Comparison of ENCODE assay signal across 8 cellular contexts in genomic region chr1:86774305-86775304, GRCh38.
A peak's percentile ranks its signal among the peaks of the same experiment; 100 is the strongest.
DNase-seq lines count a peak whose midpoint lies in the region; ATAC-seq lines count a peak whose summit lies in the region.

No MANE protein-coding gene starts in this region.

- DNase-seq in activated naive CD4-positive, alpha-beta T cell treated with anti-CD3 and anti-CD28 coated beads for 36 hours, result peak; percentile 81
- DNase-seq in activated naive CD4-positive, alpha-beta T cell treated with anti-CD3 and anti-CD28 coated beads, Interleukin-2, amount 10 ng/mL, durations not matched to agents 7 days and 5 days, result no peak
- peak; percentile 75 for DNase-seq in NCI-H146 treated with DMSO at 0.1 percent for 48 hours (lab: John Stamatoyannopoulos, UW; ENCODE audit: unreplicated experiment)
- peak; percentile 59 for DNase-seq in T-helper 2 cell treated with Interferon-gamma antibody and Interleukin-4, amounts not matched to agents 5 μg/mL and 100 μg/mL, for 36 hours (ENCODE audit: low spot score)
- peak; percentile 84 for DNase-seq in mesenchymal stem cell
- peak; percentile 29 for DNase-seq in stimulated activated CD8-positive, alpha-beta memory T cell treated with anti-CD3 and anti-CD28 coated beads, Interleukin-4, amount 100 ng/mL, for 24 hours (ENCODE audit: low read depth)

- no peak overlapping the region for H3K23ac ChIP-seq in mesenchymal stem cell (ENCODE audit: low read length in 2 of 2)

- H3K14ac ChIP-seq in mesenchymal stem cell (ENCODE audit: low read length in 2 of 2), result no peak overlapping the region

- H2AFZ ChIP-seq in mesenchymal stem cell (ENCODE audit: low read depth, low read length), result no peak overlapping the region

- H3K9me3 ChIP-seq in mesenchymal stem cell (ENCODE audit: control insufficient read depth, low read length), result no peaks in the 10 kb centered on the region

- no peak overlapping the region for H2BK5ac ChIP-seq in mesenchymal stem cell (ENCODE audit: low read depth, low read length, poor library complexity, severe bottlenecking)

- no peaks in the 10 kb centered on the region for H3K27me3 Mint-ChIP-seq in activated naive CD4-positive, alpha-beta T cell treated with anti-CD3 and anti-CD28 coated beads for 36 hours (ENCODE audit: low read depth)
- H3K27me3 Mint-ChIP-seq in activated naive CD4-positive, alpha-beta T cell treated with anti-CD3 and anti-CD28 coated beads, Interleukin-2, amount 10 ng/mL, durations not matched to agents 7 days and 5 days, result peaks cover 4% of the 10 kb centered on the region
- no peaks in the 10 kb centered on the region for H3K27me3 Mint-ChIP-seq in T-helper 2 cell treated with Interferon-gamma antibody and Interleukin-4, amounts not matched to agents 5 μg/mL and 100 μg/mL, for 36 hours (ENCODE audit: low read depth)
- no peaks in the 10 kb centered on the region for H3K27me3 Mint-ChIP-seq in dendritic cell treated with granulocyte-macrophage colony-stimulating factor and Interleukin-4, amounts not matched to agents 40 ng/mL and 50 ng/mL, for 4 days

- no peaks in the 10 kb centered on the region for H3K27me3 ChIP-seq in mesenchymal stem cell (ENCODE audit: control insufficient read depth in 1 of 2, insufficient read depth in 1 of 2, low read length in 2 of 2)

- peaks cover 5% of the 10 kb centered on the region for H3K4me1 ChIP-seq in mesenchymal stem cell (ENCODE audit: control insufficient read depth, insufficient read depth, low read depth, low read length)

- H3K79me1 ChIP-seq in mesenchymal stem cell (replicated peaks; ENCODE audit: low read length, poor library complexity, severe bottlenecking), result no peaks in the 10 kb centered on the region

- no peak overlapping the region for H3K4me3 Mint-ChIP-seq in activated naive CD4-positive, alpha-beta T cell treated with anti-CD3 and anti-CD28 coated beads for 36 hours
- no peak overlapping the region for H3K4me3 Mint-ChIP-seq in activated naive CD4-positive, alpha-beta T cell treated with anti-CD3 and anti-CD28 coated beads, Interleukin-2, amount 10 ng/mL, durations not matched to agents 7 days and 5 days
- no peak overlapping the region for H3K4me3 Mint-ChIP-seq in T-helper 2 cell treated with Interferon-gamma antibody and Interleukin-4, amounts not matched to agents 5 μg/mL and 100 μg/mL, for 36 hours
- peak overlapping the region; percentile 56 for H3K4me3 Mint-ChIP-seq in dendritic cell treated with granulocyte-macrophage colony-stimulating factor and Interleukin-4, amounts not matched to agents 40 ng/mL and 50 ng/mL, for 4 days

- H3K36me3 ChIP-seq in mesenchymal stem cell (ENCODE audit: control insufficient read depth in 1 of 2, insufficient read depth in 2 of 2, low read depth in 1 of 2, low read length in 2 of 2), result no peaks in the 10 kb centered on the region

- intact Hi-C loops in activated naive CD4-positive, alpha-beta T cell treated with anti-CD3 and anti-CD28 coated beads for 36 hours (cut with micrococcal nuclease), result loop anchor here (1.0 to 5.0 kb wide), 5 partner anchors 34 to 558 kb away; partner anchors contain the start of genes HS2ST1, SELENOF and SH3GLB1
- intact Hi-C loops in dendritic cell treated with granulocyte-macrophage colony-stimulating factor and Interleukin-4, amounts not matched to agents 40 ng/mL and 50 ng/mL, for 4 days (cut with micrococcal nuclease), result loop anchor here (2.0 to 10.0 kb wide), 2 partner anchors 14 to 550 kb away; partner anchors contain the start of gene LMO4

- H2AK5ac ChIP-seq in mesenchymal stem cell (ENCODE audit: low read length, severe bottlenecking), result peak overlapping the region; percentile 55

- peak overlapping the region; percentile 17 for H3K27ac Mint-ChIP-seq in activated naive CD4-positive, alpha-beta T cell treated with anti-CD3 and anti-CD28 coated beads for 36 hours
- no peak overlapping the region for H3K27ac Mint-ChIP-seq in activated naive CD4-positive, alpha-beta T cell treated with anti-CD3 and anti-CD28 coated beads, Interleukin-2, amount 10 ng/mL, durations not matched to agents 7 days and 5 days
- no peak overlapping the region for H3K27ac Mint-ChIP-seq in T-helper 2 cell treated with Interferon-gamma antibody and Interleukin-4, amounts not matched to agents 5 μg/mL and 100 μg/mL, for 36 hours
- H3K27ac Mint-ChIP-seq in dendritic cell treated with granulocyte-macrophage colony-stimulating factor and Interleukin-4, amounts not matched to agents 40 ng/mL and 50 ng/mL, for 4 days, result peak overlapping the region; percentile 93

- H3K9me3 Mint-ChIP-seq in activated naive CD4-positive, alpha-beta T cell treated with anti-CD3 and anti-CD28 coated beads for 36 hours, result no peaks in the 10 kb centered on the region
- no peaks in the 10 kb centered on the region for H3K9me3 Mint-ChIP-seq in activated naive CD4-positive, alpha-beta T cell treated with anti-CD3 and anti-CD28 coated beads, Interleukin-2, amount 10 ng/mL, durations not matched to agents 7 days and 5 days
- no peaks in the 10 kb centered on the region for H3K9me3 Mint-ChIP-seq in T-helper 2 cell treated with Interferon-gamma antibody and Interleukin-4, amounts not matched to agents 5 μg/mL and 100 μg/mL, for 36 hours
- H3K9me3 Mint-ChIP-seq in dendritic cell treated with granulocyte-macrophage colony-stimulating factor and Interleukin-4, amounts not matched to agents 40 ng/mL and 50 ng/mL, for 4 days, result no peaks in the 10 kb centered on the region

- H2BK15ac ChIP-seq in mesenchymal stem cell (ENCODE audit: low read depth, poor library complexity, severe bottlenecking), result no peak overlapping the region

- peak overlapping the region; percentile 14 to 66 for H3K18ac ChIP-seq in mesenchymal stem cell (ENCODE audit: low read depth in 1 of 2, low read length in 2 of 2)

- CTCF ChIA-PET in activated naive CD4-positive, alpha-beta T cell treated with anti-CD3 and anti-CD28 coated beads for 36 hours (lab: Charles Lee), result interaction anchor here (1.1 to 1.2 kb wide), 2 partner anchors 275 to 311 kb away, joined by 3 read pairs; no protein-coding TSS in a partner anchor
- CTCF ChIA-PET in activated naive CD4-positive, alpha-beta T cell treated with anti-CD3 and anti-CD28 coated beads, Interleukin-2, amount 10 ng/mL, durations not matched to agents 7 days and 5 days (lab: Charles Lee), result no interaction called here

- no peak overlapping the region for H3K4me2 ChIP-seq in mesenchymal stem cell (ENCODE audit: low read length, poor library complexity, severe bottlenecking)

- peak overlapping the region; percentile 51 for H3K9ac ChIP-seq in mesenchymal stem cell (ENCODE audit: low read length)

- peaks cover 15% of the 10 kb centered on the region for H3K4me1 Mint-ChIP-seq in activated naive CD4-positive, alpha-beta T cell treated with anti-CD3 and anti-CD28 coated beads for 36 hours (ENCODE audit: low read depth)
- H3K4me1 Mint-ChIP-seq in activated naive CD4-positive, alpha-beta T cell treated with anti-CD3 and anti-CD28 coated beads, Interleukin-2, amount 10 ng/mL, durations not matched to agents 7 days and 5 days, result peaks cover 9% of the 10 kb centered on the region
- H3K4me1 Mint-ChIP-seq in T-helper 2 cell treated with Interferon-gamma antibody and Interleukin-4, amounts not matched to agents 5 μg/mL and 100 μg/mL, for 36 hours (ENCODE audit: low read depth), result peaks cover 12% of the 10 kb centered on the region
- peaks cover 48% of the 10 kb centered on the region for H3K4me1 Mint-ChIP-seq in dendritic cell treated with granulocyte-macrophage colony-stimulating factor and Interleukin-4, amounts not matched to agents 40 ng/mL and 50 ng/mL, for 4 days (ENCODE audit: low read depth)

- no peak overlapping the region for H3K4me3 ChIP-seq in mesenchymal stem cell (ENCODE audit: insufficient read depth in 1 of 2, low read depth in 1 of 2, low read length in 2 of 2)

- no peaks in the 10 kb centered on the region for H3K36me3 Mint-ChIP-seq in activated naive CD4-positive, alpha-beta T cell treated with anti-CD3 and anti-CD28 coated beads for 36 hours (ENCODE audit: low read depth)
- no peaks in the 10 kb centered on the region for H3K36me3 Mint-ChIP-seq in activated naive CD4-positive, alpha-beta T cell treated with anti-CD3 and anti-CD28 coated beads, Interleukin-2, amount 10 ng/mL, durations not matched to agents 7 days and 5 days
- H3K36me3 Mint-ChIP-seq in T-helper 2 cell treated with Interferon-gamma antibody and Interleukin-4, amounts not matched to agents 5 μg/mL and 100 μg/mL, for 36 hours (ENCODE audit: low read depth), result no peaks in the 10 kb centered on the region
- H3K36me3 Mint-ChIP-seq in dendritic cell treated with granulocyte-macrophage colony-stimulating factor and Interleukin-4, amounts not matched to agents 40 ng/mL and 50 ng/mL, for 4 days (ENCODE audit: low read depth), result no peaks in the 10 kb centered on the region

- peak overlapping the region in 1 of 2 experiments; percentile 67 for H3K4ac ChIP-seq in mesenchymal stem cell (ENCODE audit: low read depth in 1 of 2, low read length in 2 of 2)

- H4K8ac ChIP-seq in mesenchymal stem cell (ENCODE audit: low read length), result no peak overlapping the region

- no peak overlapping the region for H2BK12ac ChIP-seq in mesenchymal stem cell (ENCODE audit: low read length in 2 of 2)

- peak overlapping the region; percentile 65 for H3K27ac ChIP-seq in mesenchymal stem cell (ENCODE audit: low read length, poor library complexity, severe bottlenecking)

- no peak overlapping the region for H2BK120ac ChIP-seq in mesenchymal stem cell (ENCODE audit: low read depth, low read length)

- peak; percentile 94 for ATAC-seq in HG02943 (IDR thresholded peaks at IDR 0.05; ENCODE audit: low read depth, unreplicated experiment)

- WGBS in mesenchymal stem cell, result 29% methylated on average over 6 of the region's 11 CpGs

- no peak overlapping the region for H4K91ac ChIP-seq in mesenchymal stem cell (ENCODE audit: low read length)

Comparison
In these comparisons a context has a peak if more than half of its experiments do, and no peak if none do; other contexts are left out.
1. H3K27ac Mint-ChIP-seq: peak in activated naive CD4-positive, alpha-beta T cell treated with anti-CD3 and anti-CD28 coated beads for 36 hours (single experiment) and dendritic cell treated with granulocyte-macrophage colony-stimulating factor and Interleukin-4, amounts not matched to agents 40 ng/mL and 50 ng/mL, for 4 days (single experiment); none in activated naive CD4-positive, alpha-beta T cell treated with anti-CD3 and anti-CD28 coated beads, Interleukin-2, amount 10 ng/mL, durations not matched to agents 7 days and 5 days (single experiment) and T-helper 2 cell treated with Interferon-gamma antibody and Interleukin-4, amounts not matched to agents 5 μg/mL and 100 μg/mL, for 36 hours (single experiment).